13 cellular contexts compared by ENCODE assay signal in the genomic region with DNA sequence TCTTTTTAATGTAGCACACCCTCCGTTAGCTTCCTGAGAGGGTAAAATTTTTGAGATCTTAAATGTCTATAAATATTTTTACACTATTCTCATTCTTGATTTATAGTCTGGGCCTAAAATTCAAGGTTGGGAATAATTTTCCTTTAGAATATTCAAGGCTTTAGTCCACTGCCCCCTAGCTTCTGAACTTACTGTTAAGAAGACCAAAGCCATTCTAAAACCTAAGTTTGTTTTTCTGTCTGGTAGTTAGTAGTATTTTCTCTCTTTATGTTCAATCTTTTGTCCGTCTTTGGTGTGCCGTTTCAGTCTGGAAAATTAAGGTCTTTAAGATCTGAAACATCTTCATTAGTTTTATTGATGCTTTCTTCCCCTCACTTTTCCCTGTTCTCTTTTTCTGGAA. TPM values are rescaled to one million over a fixed set of nuclear protein-coding genes. Genes with fewer than 3 reads are reported as not detected.
A peak's percentile ranks its signal among the peaks of the same experiment; 100 is the strongest.
DNase-seq lines count a peak whose midpoint lies in the region; ATAC-seq, FAIRE-seq and TF ChIP-seq lines count a peak whose summit lies in the region.
"Had no signal": no experiment of that assay in that cellular context is flagged by ENCODE, and none has a peak within 500 bp of the region (broad histone marks: within the 10 kb centered on the region; RNA-seq: fewer than 3 reads in every experiment).

No MANE protein-coding gene starts in this region.

- no peak for TF ChIP-seq POLR2A in transverse colon (IDR thresholded peaks at IDR 0.05)

- ATAC-seq in GM21619 (IDR thresholded peaks at IDR 0.05; ENCODE audit: unreplicated experiment): no peak
- ATAC-seq in GM18858 (IDR thresholded peaks at IDR 0.05; ENCODE audit: unreplicated experiment): no peak

- H3K27me3 ChIP-seq in cardiac muscle cell (no peaks in the 10 kb centered on the region), right atrium auricular region (no peaks in the 10 kb centered on the region), transverse colon (no peaks in the 10 kb centered on the region)

- H3K4me1 ChIP-seq in cardiac muscle cell (ENCODE audit: low read depth) (no peaks in the 10 kb centered on the region), right atrium auricular region (peaks cover 0 to 5% of the 10 kb centered on the region in 2 donors), transverse colon (no peaks in the 10 kb centered on the region)

- WGBS in transverse colon (ENCODE audit: low coverage in 1 of 2), 2 donors: 86 to 90% methylated on average over 3 of the region's 3 CpGs

- TF ChIP-seq CTCF in cardiac muscle cell (IDR thresholded peaks at IDR 0.05; ENCODE audit: low read depth, low read length) (peak; percentile 43), right atrium auricular region (IDR thresholded peaks at IDR 0.05) (peak in 1 of 2 donors; percentile 48), fibroblast of the aortic adventitia (IDR thresholded peaks at IDR 0.05; ENCODE audit: insufficient read depth, low read length) (peak; percentile 49), transverse colon (IDR thresholded peaks at IDR 0.05) (peak in 4 of 5 experiments; percentile 14 to 36 (median 20))

- no peak for TF ChIP-seq EP300 in transverse colon (IDR thresholded peaks at IDR 0.05; ENCODE audit: low read depth)

- DNase-seq in cardiac muscle cell (ENCODE audit: low read depth in 1 of 2, low spot score in 1 of 2) (peak; percentile 21 to 30), right atrium auricular region (ENCODE audit: low spot score) (no peak), fibroblast of the aortic adventitia (ENCODE audit: low read depth) (peak; percentile 34), transverse colon (no peak), amniotic stem cell (lab: John Stamatoyannopoulos, UW) (no peak)
- DNase-seq: activated naive CD8-positive, alpha-beta T cell treated with anti-CD3 and anti-CD28 coated beads, Interleukin-2, amount 10 ng/mL, durations not matched to agents 7 days and 5 days; stimulated activated CD4-positive, alpha-beta T cell treated with anti-CD3 and anti-CD28 coated beads, Interleukin-4, amount 100 ng/mL, for 1 hour had no signal

- FAIRE-seq in TTC549 (lab: Jason Lieb, UNC): peak; percentile 86
- FAIRE-seq: endothelial cell of umbilical vein had no signal

- H3K36me3 ChIP-seq in cardiac muscle cell: no peaks in the 10 kb centered on the region
- H3K36me3 ChIP-seq in right atrium auricular region: no peaks in the 10 kb centered on the region
- H3K36me3 ChIP-seq in transverse colon: no peaks in the 10 kb centered on the region
- H3K36me3 ChIP-seq: neutrophil had no signal

- in situ Hi-C loops in transverse colon (cut with MboI; ENCODE audit: low pct_ligation_motif_present in 1 of 4, low pct_unique_long_range_greater_than_20kb in 1 of 4, low sequenced_read_pairs in 3 of 4): no loop called here

- intact Hi-C loops in transverse colon (cut with DNase I; ENCODE audit: low total_unique reads): no loop called here

- no peak overlapping the region for H3K27ac ChIP-seq in cardiac muscle cell
- H3K27ac ChIP-seq in right atrium auricular region: no peak overlapping the region
- H3K27ac ChIP-seq in transverse colon: no peak overlapping the region
- H3K27ac ChIP-seq: neutrophil had no signal

- H3K9me3 ChIP-seq in cardiac muscle cell (ENCODE audit: low read depth): no peaks in the 10 kb centered on the region
- no peaks in the 10 kb centered on the region for H3K9me3 ChIP-seq in right atrium auricular region
- H3K9me3 ChIP-seq in transverse colon: no peaks in the 10 kb centered on the region
- H3K9me3 ChIP-seq: neutrophil had no signal

- H3K4me3 ChIP-seq in cardiac muscle cell (no peak overlapping the region), right atrium auricular region (no peak overlapping the region), fibroblast of the aortic adventitia (ENCODE audit: low read depth, low read length) (no peak overlapping the region), transverse colon (no peak overlapping the region)

RNA-seq across cellular contexts. Expression of a gene that starts 14.5 kb away (rescaled TPM):
- total RNA-seq in cardiac muscle cell (0.60 and 1.6 TPM in 2 replicates), right atrium auricular region (10 to 100 TPM in 1 of 2 donors, 1 to 10 TPM in 1; 4.8 to 11.5 TPM), fibroblast of the aortic adventitia (ENCODE audit: low replicate concordance) (1.5 and 5.2 TPM in 2 replicates), transverse colon (1 to 10 TPM in 3 of 4 donors, under 1 TPM in 1; 0.95 to 4.0 (median 2.5) TPM)
- 1.5 and 1.8 TPM in 2 replicates for polyA plus RNA-seq in cardiac muscle cell
- total RNA-seq: B cell had no signal

Comparison
In these comparisons a context has a peak if more than half of its experiments do, and no peak if none do; other contexts are left out.
1. DNase-seq: peak in cardiac muscle cell (2 of 2) and fibroblast of the aortic adventitia (single experiment); none in right atrium auricular region (single experiment), transverse colon (single experiment) and amniotic stem cell (single experiment).